12 cellular contexts compared by ENCODE assay signal in genomic region chr4:103719320-103720204, GRCh38. TPM values are rescaled to one million over a fixed set of nuclear protein-coding genes. Genes with fewer than 3 reads are reported as not detected.
DNase-seq lines count a peak whose midpoint lies in the region; ATAC-seq and TF ChIP-seq lines count a peak whose summit lies in the region.
"Had no signal": no experiment of that assay in that cellular context is flagged by ENCODE, and none has a peak within 500 bp of the region (broad histone marks: within the 10 kb centered on the region; RNA-seq: fewer than 3 reads in every experiment).

Gene TACR3, minus strand, starts transcription at chr4:103719985. Its CDS starts 310 bp downstream, at chr4:103719675.

- H2BK5ac ChIP-seq in trophoblast cell (ENCODE audit: low read depth, low read length, poor library complexity): no peak within 1 kb of the TSS

- H3K36me3 ChIP-seq in trophoblast cell (ENCODE audit: control insufficient read depth in 1 of 2, insufficient read depth in 2 of 2, low read length in 2 of 2): no peaks in the 10 kb centered on the region
- H3K36me3 ChIP-seq: pancreas had no signal

- no peak within 1 kb of the TSS for H2AK5ac ChIP-seq in trophoblast cell (ENCODE audit: low read length)

- H3K36me3 Mint-ChIP-seq in CD14-positive monocyte: no peaks in the 10 kb centered on the region
- H3K36me3 Mint-ChIP-seq: IgD-negative memory B cell had no signal

- TF ChIP-seq CTCF in CD14-positive monocyte (IDR thresholded peaks at IDR 0.05): no peak

- no peak within 1 kb of the TSS for H4K91ac ChIP-seq in trophoblast cell (ENCODE audit: low read depth, low read length)

- H3K4me1 ChIP-seq in trophoblast cell (ENCODE audit: control insufficient read depth in 1 of 2, insufficient read depth in 2 of 2, low read length in 2 of 2): peaks cover 4 to 10% of the 10 kb centered on the region in 2 experiments
- H3K4me1 ChIP-seq: pancreas had no signal

- no peak within 1 kb of the TSS for H3K4ac ChIP-seq in trophoblast cell (ENCODE audit: low read depth, low read length)

- no peak within 1 kb of the TSS for H4K8ac ChIP-seq in trophoblast cell (ENCODE audit: low read depth, low read length)

- H3K27ac Mint-ChIP-seq in CD14-positive monocyte: no peak within 1 kb of the TSS
- H3K27ac Mint-ChIP-seq: activated naive CD8-positive, alpha-beta T cell treated with anti-CD3 and anti-CD28 coated beads, Interleukin-2, amount 50 U/mL, for 24 hours; IgD-negative memory B cell had no signal

- H3K18ac ChIP-seq in trophoblast cell (ENCODE audit: low read length): no peak within 1 kb of the TSS

- DNase-seq in CD14-positive monocyte (ENCODE audit: low spot score) (peak; percentile 41), NCI-H748 (lab: John Stamatoyannopoulos, UW; ENCODE audit: unreplicated experiment) (peak; percentile 72), left ventricle myocardium superior (peak; percentile 42), trophoblast cell (peak; percentile 46 to 60), NCI-H1436 (lab: John Stamatoyannopoulos, UW) (no peak), globus pallidus (ENCODE audit: low spot score) (no peak), midbrain (lab: John Stamatoyannopoulos, UW) (no peak)
- DNase-seq: activated naive CD8-positive, alpha-beta T cell treated with anti-CD3 and anti-CD28 coated beads, Interleukin-2, amount 50 U/mL, for 24 hours had no signal

- no peaks in the 10 kb centered on the region for H3K79me1 ChIP-seq in trophoblast cell (ENCODE audit: low read length)

- H3K4me3 Mint-ChIP-seq in CD14-positive monocyte: peak within 1 kb of the TSS in 1 of 2 donors; percentile 18
- H3K4me3 Mint-ChIP-seq: activated naive CD8-positive, alpha-beta T cell treated with anti-CD3 and anti-CD28 coated beads, Interleukin-2, amount 50 U/mL, for 24 hours had no signal

- peaks cover 4 to 21% (median 12%) of the 10 kb centered on the region in 7 donors for H3K9me3 Mint-ChIP-seq in CD14-positive monocyte

- intact Hi-C loops in CD14-positive monocyte (cut with micrococcal nuclease): no loop called here
- intact Hi-C loops in left ventricle myocardium superior (cut with micrococcal nuclease): no loop called here

- H3K4me2 ChIP-seq in trophoblast cell (ENCODE audit: low read length): peak within 1 kb of the TSS; percentile 81

- no peak within 1 kb of the TSS for H2BK12ac ChIP-seq in trophoblast cell (ENCODE audit: low read length)

- ATAC-seq in left ventricle myocardium superior: peak; percentile 42
- no peak for ATAC-seq in GM19035 (IDR thresholded peaks at IDR 0.05; ENCODE audit: unreplicated experiment)
- ATAC-seq: activated naive CD8-positive, alpha-beta T cell treated with anti-CD3 and anti-CD28 coated beads, Interleukin-2, amount 50 U/mL, for 24 hours had no signal

- no peaks in the 10 kb centered on the region for H3K4me1 Mint-ChIP-seq in CD14-positive monocyte
- H3K4me1 Mint-ChIP-seq: activated naive CD8-positive, alpha-beta T cell treated with anti-CD3 and anti-CD28 coated beads, Interleukin-2, amount 50 U/mL, for 24 hours; IgD-negative memory B cell had no signal

- H3K14ac ChIP-seq in trophoblast cell (ENCODE audit: low read length): no peak within 1 kb of the TSS

- peaks cover 1 to 16% (median 16%) of the 10 kb centered on the region in 3 donors for H3K27me3 Mint-ChIP-seq in CD14-positive monocyte (ENCODE audit: low read depth in 3 of 3)

- H3K9me3 ChIP-seq in trophoblast cell (ENCODE audit: insufficient read depth, low read depth, low read length): no peaks in the 10 kb centered on the region
- H3K9me3 ChIP-seq: pancreas had no signal

- no peak within 1 kb of the TSS for H3K27ac ChIP-seq in trophoblast cell (ENCODE audit: low read depth, low read length)
- H3K27ac ChIP-seq: pancreas, VCaP had no signal

- H3K79me2 ChIP-seq in trophoblast cell (ENCODE audit: control insufficient read depth, insufficient read depth, low read length, poor library complexity): no peaks in the 10 kb centered on the region

- H2BK120ac ChIP-seq in trophoblast cell (ENCODE audit: insufficient read depth, low read length, poor library complexity): no peak within 1 kb of the TSS

- no peak within 1 kb of the TSS for H3K9ac ChIP-seq in trophoblast cell (ENCODE audit: low read length)

- peaks cover 2% of the 10 kb centered on the region for H3K27me3 ChIP-seq in trophoblast cell (ENCODE audit: insufficient read depth, low read length)
- H3K27me3 ChIP-seq: pancreas had no signal

- no peak within 1 kb of the TSS for H2AFZ ChIP-seq in trophoblast cell (ENCODE audit: insufficient read depth, low read length, poor library complexity)

- no peak within 1 kb of the TSS for H3K23ac ChIP-seq in trophoblast cell (ENCODE audit: low read length)

- H4K12ac ChIP-seq in trophoblast cell (ENCODE audit: low read depth, low read length): no peak within 1 kb of the TSS

- WGBS in trophoblast cell (ENCODE audit: extremely low coverage, insufficient coverage, insufficient read length): no CpG with 5 or more reads among the region's 47 CpGs

- peak within 1 kb of the TSS; percentile 55 for H3K4me3 ChIP-seq in trophoblast cell (ENCODE audit: low read depth, low read length)

RNA-seq across cellular contexts. Expression of gene TACR3, which starts in this region (rescaled TPM):
- not detected for polyA plus RNA-seq in CD14-positive monocyte
- total RNA-seq in left ventricle myocardium superior: not detected
- polyA plus RNA-seq in trophoblast cell (2013): 0.33 and 0.36 TPM in 2 replicates
- total RNA-seq: pancreas had no signal
- polyA plus RNA-seq: IgD-negative memory B cell had no signal

Comparison
In these comparisons a context has a peak if more than half of its experiments do, and no peak if none do; other contexts are left out.
1. Peak in DNase-seq in CD14-positive monocyte; RNA of the gene not detected or under 1 TPM.
2. Peak in DNase-seq and ATAC-seq in left ventricle myocardium superior; RNA of the gene not detected or under 1 TPM.
3. DNase-seq: peak in NCI-H748 (single experiment) and trophoblast cell (2 of 2); none in NCI-H1436 (single experiment), globus pallidus (single experiment) and midbrain (single experiment).